ENCODE assay signal across 8 cellular contexts in the genomic region with DNA sequence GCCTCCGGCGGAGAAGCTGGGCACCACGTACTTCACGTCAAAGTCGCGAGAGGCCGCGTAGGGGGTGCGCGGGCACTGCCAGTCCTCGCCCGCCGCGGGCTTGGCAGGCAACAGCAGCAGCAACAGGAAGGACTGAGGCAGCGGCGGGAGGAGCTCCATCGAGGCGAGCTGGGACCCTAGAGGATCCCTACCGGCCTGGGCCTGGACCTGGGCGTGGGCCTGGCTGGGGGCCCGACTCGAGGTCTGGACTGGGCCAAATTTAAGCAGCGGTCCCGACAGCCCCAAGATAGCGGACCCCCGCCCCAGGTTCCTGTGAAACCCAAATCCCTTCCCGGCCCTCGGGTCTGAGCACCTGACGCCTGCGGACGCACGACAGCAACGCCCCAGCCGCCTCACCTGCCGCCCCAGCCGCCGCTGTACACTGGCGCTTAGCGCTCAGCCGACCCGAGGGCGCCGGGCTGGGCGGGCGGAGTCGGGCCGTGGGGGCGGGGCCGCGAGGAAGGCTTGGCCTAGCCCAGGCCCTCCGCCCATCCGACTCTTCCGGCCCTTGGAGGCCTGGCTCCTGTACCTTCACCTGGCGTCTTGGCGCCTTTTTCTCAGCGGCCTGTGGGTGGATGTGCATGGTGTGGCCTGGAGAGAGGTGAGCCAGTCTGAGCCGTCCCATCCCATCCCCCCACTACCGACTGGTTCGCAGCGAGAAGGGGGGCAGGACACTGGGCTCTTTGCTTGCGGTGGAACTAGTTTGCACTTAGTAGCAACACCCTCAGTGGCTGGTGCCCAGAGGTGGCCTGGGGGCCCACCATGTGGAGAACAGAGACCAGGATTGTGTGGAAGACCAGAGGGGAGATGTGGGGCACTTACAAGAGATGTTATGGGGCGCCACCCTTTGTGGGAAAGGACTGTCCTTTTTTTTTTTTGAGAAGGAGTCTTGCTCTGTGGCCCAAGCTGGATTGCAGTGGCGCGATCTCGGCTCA. TPM values are rescaled to one million over a fixed set of nuclear protein-coding genes. Genes with fewer than 3 reads are reported as not detected.
DNase-seq lines count a peak whose midpoint lies in the region; ATAC-seq and TF ChIP-seq lines count a peak whose summit lies in the region.

Gene MST1R, minus strand, starts transcription at position 423 of the 974 bp plus-strand sequence. Its CDS starts 264 bp downstream, at position 159.

- H3K4me2 ChIP-seq in DOHH2 (ENCODE audit: low read length), result peak within 1 kb of the TSS; percentile 100
- H3K4me2 ChIP-seq in OCI-LY3 (ENCODE audit: low read length), result peak within 1 kb of the TSS; percentile 53

- peaks cover 55% of the 10 kb centered on the region for H3K4me1 ChIP-seq in DOHH2 (ENCODE audit: control insufficient read depth, low read length)
- H3K4me1 ChIP-seq in OCI-LY3 (ENCODE audit: low read length), result peaks cover 29% of the 10 kb centered on the region
- peaks cover 6 to 43% (median 28%) of the 10 kb centered on the region in 12 donors for H3K4me1 ChIP-seq in heart left ventricle
- H3K4me1 ChIP-seq in gastrocnemius medialis, result peaks cover 4 to 16% of the 10 kb centered on the region in 2 donors

- TF ChIP-seq POLR2A in heart left ventricle (IDR thresholded peaks at IDR 0.05) (peak in 1 of 2 donors; percentile 40), gastrocnemius medialis (IDR thresholded peaks at IDR 0.05) (no peak)

- H3K9me3 ChIP-seq in DOHH2 (ENCODE audit: control insufficient read depth, insufficient read depth, low read length) (no peaks in the 10 kb centered on the region), OCI-LY3 (ENCODE audit: insufficient read depth, low read length) (no peaks in the 10 kb centered on the region), heart left ventricle (no peaks in the 10 kb centered on the region), gastrocnemius medialis (no peaks in the 10 kb centered on the region)

- no peaks in the 10 kb centered on the region; the same call in 1 of the 2 replicates for H3F3A ChIP-seq in DOHH2 (ENCODE audit: control insufficient read depth, insufficient read depth)

- no peaks in the 10 kb centered on the region for H3K27me3 ChIP-seq in DOHH2 (ENCODE audit: control insufficient read depth, low read length)
- no peaks in the 10 kb centered on the region for H3K27me3 ChIP-seq in OCI-LY3 (ENCODE audit: low read depth, low read length)
- H3K27me3 ChIP-seq in heart left ventricle, result no peaks in the 10 kb centered on the region
- H3K27me3 ChIP-seq in gastrocnemius medialis, result no peaks in the 10 kb centered on the region

- no peaks in the 10 kb centered on the region; the same call in 1 of the 2 replicates for H3K36me3 ChIP-seq in DOHH2 (ENCODE audit: control insufficient read depth, low read length)
- no peaks in the 10 kb centered on the region for H3K36me3 ChIP-seq in OCI-LY3 (replicated peaks; ENCODE audit: low read depth, low read length)
- peaks cover 0 to 2% (median 0%) of the 10 kb centered on the region in 9 donors for H3K36me3 ChIP-seq in heart left ventricle
- no peaks in the 10 kb centered on the region for H3K36me3 ChIP-seq in gastrocnemius medialis

- ATAC-seq in HG02623 (IDR thresholded peaks at IDR 0.05; ENCODE audit: unreplicated experiment) (peak; percentile 49), heart left ventricle (peak; percentile 50 to 86 (median 80)), gastrocnemius medialis (no peak)

- 28 to 45% (median 34%) methylated on average over 48 to 65 of the region's 65 CpGs for WGBS in heart left ventricle, 4 donors

- H4K20me1 ChIP-seq in DOHH2 (ENCODE audit: control insufficient read depth, insufficient read depth, low read depth, low read length), result no peaks in the 10 kb centered on the region
- H4K20me1 ChIP-seq in OCI-LY3 (ENCODE audit: insufficient read depth, low read length), result no peaks in the 10 kb centered on the region

- peak; percentile 94 for DNase-seq in activated effector memory CD4-positive, alpha-beta T cell treated with anti-CD3 and anti-CD28 coated beads, Interleukin-2, amount 50 U/mL, for 16 hours
- DNase-seq in heart left ventricle, result peak; percentile 75 to 88 (median 80)
- peak; percentile 14 to 39 for DNase-seq in gastrocnemius medialis
- no peak for DNase-seq in putamen (ENCODE audit: low spot score)
- no peak for DNase-seq in NCI-H2171 (lab: John Stamatoyannopoulos, UW)

- intact Hi-C loops in heart left ventricle (cut with DNase I), result loop anchor here in 6 of 10 donors (1.0 to 10.0 kb wide), 10 partner anchors 46 to 359 kb away; partner anchors contain the start of genes AMIGO3 (in 1 of the 6), GMPPB (in 1 of the 6) and TRAIP (in 1 of the 6)
- intact Hi-C loops in gastrocnemius medialis (cut with DNase I; ENCODE audit: low total_unique reads), result loop anchor here (5.0 to 10.0 kb wide), 2 partner anchors 59 to 101 kb away; partner anchors contain the start of gene INKA1

- TF ChIP-seq CTCF in DOHH2 (IDR thresholded peaks at IDR 0.05; ENCODE audit: low read depth, low read length, poor library complexity, severe bottlenecking) (no peak), OCI-LY3 (IDR thresholded peaks at IDR 0.05; ENCODE audit: low read depth, low read length) (no peak), heart left ventricle (IDR thresholded peaks at IDR 0.05) (no peak), gastrocnemius medialis (IDR thresholded peaks at IDR 0.05 in 4 of 5, conservative IDR thresholded peaks at IDR 0.05 in 1 of 5) (no peak)

- H3K9ac ChIP-seq in OCI-LY3 (ENCODE audit: low read length), result 0 out of 2 replicates have a peak within 1 kb of the TSS, but pooled peaks have one; percentile 20

- no peak within 1 kb of the TSS for H2AFZ ChIP-seq in OCI-LY3 (ENCODE audit: low read depth, low read length)

- no peaks in the 10 kb centered on the region for H3K9me2 ChIP-seq in DOHH2 (replicated peaks; ENCODE audit: control insufficient read depth, low read length)

- H3K27ac ChIP-seq in DOHH2 (ENCODE audit: low read depth, low read length) (peak within 1 kb of the TSS; percentile 73), OCI-LY3 (ENCODE audit: low read length) (peak within 1 kb of the TSS; percentile 63; the same call in 1 of the 2 replicates), heart left ventricle (peak within 1 kb of the TSS in 10 of 12 donors; percentile 18 to 84 (median 55)), gastrocnemius medialis (peak within 1 kb of the TSS in 3 of 4 donors; percentile 6 to 43 (median 25))

- H3K4me3 ChIP-seq in DOHH2 (ENCODE audit: low read length) (peak within 1 kb of the TSS; percentile 87), OCI-LY3 (ENCODE audit: low read length) (peak within 1 kb of the TSS; percentile 64), heart left ventricle (peak within 1 kb of the TSS; percentile 14 to 62 (median 46)), gastrocnemius medialis (peak within 1 kb of the TSS; percentile 37 to 49 (median 42))

- H3K79me2 ChIP-seq in DOHH2 (ENCODE audit: control insufficient read depth, low read length) (peaks cover 11% of the 10 kb centered on the region), OCI-LY3 (ENCODE audit: low read length) (no peaks in the 10 kb centered on the region)

- in situ Hi-C loops in gastrocnemius medialis (cut with MboI; ENCODE audit: low sequenced_read_pairs in 4 of 4), result no loop called here

RNA-seq across cellular contexts. Expression of gene MST1R, which starts in this region (rescaled TPM):
- total RNA-seq in heart left ventricle (1 to 10 TPM in 8 of 9 donors, under 1 TPM in 1; 0.79 to 8.9 (median 1.8) TPM), gastrocnemius medialis (under 1 TPM in 3 of 4 donors, not detected in 1; 0.40 to 0.81 (median 0.51) TPM)
- polyA plus RNA-seq in heart left ventricle, result 1 to 10 TPM; 1.0 to 2.5 TPM

Comparison
In these comparisons a context has a peak if more than half of its experiments do, and no peak if none do; other contexts are left out.
1. Peak in DNase-seq, H3K4me3 ChIP-seq and H3K27ac ChIP-seq in gastrocnemius medialis; RNA of the gene not detected or under 1 TPM.
2. ATAC-seq: peak in HG02623 (single experiment) and heart left ventricle (4 of 4); none in gastrocnemius medialis (0 of 2).
3. DNase-seq: peak in activated effector memory CD4-positive, alpha-beta T cell treated with anti-CD3 and anti-CD28 coated beads, Interleukin-2, amount 50 U/mL, for 16 hours (single experiment) and heart left ventricle (5 of 5); none in putamen (single experiment) and NCI-H2171 (single experiment).
4. Peak in every context shown above with its lines, with median percentiles within 50 percentile points of each other: H3K27ac ChIP-seq and H3K4me3 ChIP-seq.